13 cellular contexts compared by ENCODE assay signal in genomic region chr12:104182144-104182543, GRCh38. TPM values are rescaled to one million over a fixed set of nuclear protein-coding genes. Genes with fewer than 3 reads are reported as not detected.
DNase-seq lines count a peak whose midpoint lies in the region; ATAC-seq, FAIRE-seq and TF ChIP-seq lines count a peak whose summit lies in the region.
"Had no signal": no experiment of that assay in that cellular context is flagged by ENCODE, and none has a peak within 500 bp of the region (broad histone marks: within the 10 kb centered on the region; RNA-seq: fewer than 3 reads in every experiment).

No MANE protein-coding gene starts in this region.

- H3K27ac ChIP-seq in liver (ENCODE audit: low read depth in 1 of 2, low read length in 2 of 2) (no peak overlapping the region), HepG2 (ENCODE audit: extremely low read length, insufficient read depth, low read length) (no peak overlapping the region)
- H3K27ac ChIP-seq: neutrophil had no signal

- in situ Hi-C loops in HepG2 (cut with HindIII; ENCODE audit: extremely low pct_ligation_motif_present, low pct_unique_long_range_greater_than_20kb) = no loop called here

- no peak for TF ChIP-seq POLR2A in HepG2 (IDR thresholded peaks at IDR 0.05; ENCODE audit: insufficient read depth in 1 of 2, low read depth in 2 of 2, low read length in 2 of 2)

- intact Hi-C loops in HepG2 (cut with micrococcal nuclease; ENCODE audit: unreplicated experiment) = no loop called here

- no peaks in the 10 kb centered on the region for H4K20me1 ChIP-seq in HepG2 (ENCODE audit: insufficient read depth, low read length)

- H3K4me2 ChIP-seq in HepG2 (ENCODE audit: low read depth, low read length) = no peak overlapping the region

- no peak overlapping the region for H3K9ac ChIP-seq in liver (ENCODE audit: low read depth in 1 of 2, low read length in 2 of 2)
- H3K9ac ChIP-seq in HepG2 (ENCODE audit: insufficient read depth, low read depth, low read length) = no peak overlapping the region

- DNase-seq in HepG2 (ENCODE audit: low spot score) = no peak
- DNase-seq in fibroblast of pulmonary artery (ENCODE audit: low read depth) = peak; percentile 97
- DNase-seq in osteocyte (ENCODE audit: extremely low spot score, unreplicated experiment) = peak; percentile 44
- no peak for DNase-seq in NCI-H1105 (lab: John Stamatoyannopoulos, UW)
- DNase-seq in iPS-NIHi11 (ENCODE audit: low spot score) = no peak
- DNase-seq in HUDEP-2 (lab: John Stamatoyannopoulos, UW; ENCODE audit: unreplicated experiment in 76 of 76) = no peak
- DNase-seq: AML-193, hypothalamus, NCI-H345 had no signal

- H3K27me3 Mint-ChIP-seq in osteocyte (ENCODE audit: unreplicated experiment) = no peaks in the 10 kb centered on the region

- CTCF ChIA-PET in HepG2 (lab: Yijun Ruan, JAX; ENCODE audit: low intra/inter-chr PET ratio, low total read pairs) = no interaction called here

- H3K27me3 ChIP-seq in liver (ENCODE audit: control insufficient read depth in 4 of 4, insufficient read depth in 4 of 4, low read length in 3 of 4) = no peaks in the 10 kb centered on the region
- no peaks in the 10 kb centered on the region for H3K27me3 ChIP-seq in HepG2 (ENCODE audit: control insufficient read depth in 1 of 2, insufficient read depth in 2 of 2, low read length in 2 of 2)
- H3K27me3 ChIP-seq: neutrophil had no signal

- H3K9me3 Mint-ChIP-seq in osteocyte (ENCODE audit: unreplicated experiment) = no peaks in the 10 kb centered on the region
- H3K9me3 Mint-ChIP-seq: central memory CD8-positive, alpha-beta T cell had no signal

- H3K4me1 ChIP-seq in liver (ENCODE audit: control insufficient read depth in 4 of 4, insufficient read depth in 4 of 4, low read length in 3 of 4) (peaks cover 0 to 5% (median 4%) of the 10 kb centered on the region in 4 donors), HepG2 (ENCODE audit: insufficient read depth, low read length) (peaks cover 10% of the 10 kb centered on the region)

- TF ChIP-seq EP300 in HepG2 (IDR thresholded peaks at IDR 0.05; ENCODE audit: low read depth in 2 of 2, low read length in 2 of 2) (no peak), HepG2 (CRISPR knock-in tag; IDR thresholded peaks at IDR 0.05; ENCODE audit: borderline replicate concordance) (no peak)

- no peak for FAIRE-seq in HepG2 (lab: Jason Lieb, UNC)

- no peak for TF ChIP-seq RAD21 in liver (IDR thresholded peaks at IDR 0.05)
- TF ChIP-seq RAD21 in HepG2 (CRISPR knock-in tag; IDR thresholded peaks at IDR 0.05) = no peak

- H3K9me3 ChIP-seq in liver (ENCODE audit: control insufficient read depth in 4 of 4, low read length in 3 of 4) (peaks cover 0 to 18% (median 10%) of the 10 kb centered on the region in 4 donors), HepG2 (ENCODE audit: low read length) (no peaks in the 10 kb centered on the region)
- H3K9me3 ChIP-seq: neutrophil had no signal

- POLR2A ChIA-PET in HepG2 (lab: Yijun Ruan, JAX) = no interaction called here

- H3K27ac Mint-ChIP-seq in osteocyte (ENCODE audit: unreplicated experiment) = no peak overlapping the region

- WGBS in liver = 58% methylated on average over 4 of the region's 4 CpGs
- 32% methylated on average over 4 of the region's 4 CpGs for WGBS in HepG2 (ENCODE audit: low lambda C conversion rate)

- H3K36me3 ChIP-seq in liver (ENCODE audit: control insufficient read depth in 4 of 4, insufficient read depth in 3 of 4, low read depth in 1 of 4, low read length in 3 of 4) = no peaks in the 10 kb centered on the region
- no peaks in the 10 kb centered on the region for H3K36me3 ChIP-seq in HepG2 (replicated peaks in 1 of 2; ENCODE audit: control insufficient read depth in 1 of 2, insufficient read depth in 2 of 2, low read length in 2 of 2)
- H3K36me3 ChIP-seq: neutrophil had no signal

- H3K4me3 ChIP-seq in liver (ENCODE audit: low read depth in 1 of 3, low read length in 3 of 3) (no peak overlapping the region), HepG2 (replicated peaks in 1 of 3; ENCODE audit: insufficient read depth in 1 of 3, low read depth in 2 of 3, low read length in 3 of 3) (no peak overlapping the region), fibroblast of pulmonary artery (replicated peaks; ENCODE audit: low read depth, low read length) (no peak overlapping the region)

- H2AFZ ChIP-seq in HepG2 (ENCODE audit: low read length) = no peak overlapping the region

- H3K4me1 Mint-ChIP-seq in osteocyte (ENCODE audit: unreplicated experiment) = peaks cover 31% of the 10 kb centered on the region
- H3K4me1 Mint-ChIP-seq: central memory CD8-positive, alpha-beta T cell had no signal

- no peaks in the 10 kb centered on the region for H3K79me2 ChIP-seq in HepG2 (ENCODE audit: insufficient read depth, low read length)

- BruUV-seq in HepG2 (replicated peaks; lab: Mats Ljungman, UMichigan) = no TSS peak

- H3K4me3 Mint-ChIP-seq in osteocyte (ENCODE audit: unreplicated experiment) = no peak overlapping the region
- H3K4me3 Mint-ChIP-seq: central memory CD8-positive, alpha-beta T cell had no signal

- ATAC-seq in HepG2 (no peak), HG02610 (IDR thresholded peaks at IDR 0.05; ENCODE audit: unreplicated experiment) (no peak)

- no peaks in the 10 kb centered on the region for H3K36me3 Mint-ChIP-seq in osteocyte (ENCODE audit: unreplicated experiment)

- TF ChIP-seq CTCF in liver (IDR thresholded peaks at IDR 0.05; ENCODE audit: low read depth, low read length, missing input control) = no peak
- no peak for TF ChIP-seq CTCF in HepG2 (CRISPR knock-in tag; IDR thresholded peaks at IDR 0.05)
- no peak for TF ChIP-seq CTCF in fibroblast of pulmonary artery (IDR thresholded peaks at IDR 0.05; ENCODE audit: low read length, missing control alignments)
- no peak for TF ChIP-seq CTCF in osteocyte (IDR thresholded peaks at IDR 0.05)

TF ChIP-seq in liver, 16 proteins besides CTCF, POLR2A, EP300 and RAD21 (continues in another document):
- TF ChIP-seq ATF3 (IDR thresholded peaks at IDR 0.05) = no peak

RNA-seq across cellular contexts. Expression of gene TXNRD1, which starts 33.4 kb away (rescaled TPM):
- total RNA-seq in liver (10 to 100 TPM; 43.1 to 70.8 TPM), HepG2 (2016; rRNA removed; fragmentation: Illumina TruSeq; extraction: Trizol) (190 and 310 TPM in 2 replicates), osteocyte (88.6 and 100 TPM in 2 replicates)
- polyA plus RNA-seq in liver (10 to 100 TPM; 23.6 to 68.4 TPM), HepG2 (2011; rRNA removed) (54.0 and 56.7 TPM in 2 replicates)
- total RNA-seq in HepG2 (2016; cell fraction: cytosol; rRNA removed; fragmentation: Illumina TruSeq; extraction: Trizol; ENCODE audit: low read depth) = 19.9 and 20.1 TPM in 2 replicates
- total RNA-seq in HepG2 (2016; cell fraction: insoluble cytoplasmic fraction; rRNA removed; fragmentation: Illumina TruSeq; extraction: Trizol) = 196 and 299 TPM in 2 replicates
- 56.9 and 67.1 TPM in 2 replicates for total RNA-seq in HepG2 (2016; cell fraction: membrane; rRNA removed; fragmentation: Illumina TruSeq; extraction: Trizol)
- 136 and 137 TPM in 2 replicates for total RNA-seq in HepG2 (2016; cell fraction: nucleus; rRNA removed; fragmentation: Illumina TruSeq; extraction: Trizol)
- polyA plus RNA-seq in HepG2 (2011; cell fraction: cytosol; rRNA removed) = 49.7 and 55.5 TPM in 2 replicates
- polyA plus RNA-seq in HepG2 (2011; cell fraction: nucleus; rRNA removed) = 34.5 and 36.8 TPM in 2 replicates
- polyA plus RNA-seq in HepG2 (2012) = 71.7 and 123 TPM in 2 replicates
- polyA plus RNA-seq in HepG2 (2016; cell fraction: cytosol; fragmentation: Illumina TruSeq; extraction: Trizol; ENCODE audit: low read depth) = 5.1 and 5.7 TPM in 2 replicates
- polyA plus RNA-seq in HepG2 (2016; cell fraction: insoluble cytoplasmic fraction; fragmentation: Illumina TruSeq; extraction: Trizol; ENCODE audit: low read depth) = 169 and 189 TPM in 2 replicates
- 20.5 and 20.8 TPM in 2 replicates for polyA plus RNA-seq in HepG2 (2016; cell fraction: membrane; fragmentation: Illumina TruSeq; extraction: Trizol; ENCODE audit: low read depth)
- polyA plus RNA-seq in HepG2 (2016; cell fraction: nucleus; fragmentation: Illumina TruSeq; extraction: Trizol; ENCODE audit: insufficient read depth, low read depth) = 62.2 and 73.4 TPM in 2 replicates
- polyA minus RNA-seq in HepG2 (2011; rRNA and poly(A)+ RNA removed; ENCODE audit: low replicate concordance) = 180 and 1,112 TPM in 2 replicates
- polyA minus RNA-seq in HepG2 (2011; cell fraction: cytosol; rRNA and poly(A)+ RNA removed) = 31.5 and 40.6 TPM in 2 replicates
- polyA minus RNA-seq in HepG2 (2011; cell fraction: nucleus; rRNA and poly(A)+ RNA removed) = 141 and 142 TPM in 2 replicates

RNA-seq across cellular contexts. Expression of gene NFYB, which starts 44.1 kb away (rescaled TPM):
- total RNA-seq in liver (10 to 100 TPM; 12.5 to 14.6 TPM), HepG2 (2016; rRNA removed; fragmentation: Illumina TruSeq; extraction: Trizol) (36.6 and 48.7 TPM in 2 replicates), osteocyte (25.2 and 28.9 TPM in 2 replicates)
- polyA plus RNA-seq in liver (10 to 100 TPM in 1 of 2 donors, 1 to 10 TPM in 1; 7.6 to 10.4 TPM), HepG2 (2011; rRNA removed) (14.8 and 18.7 TPM in 2 replicates)
- 10.0 and 13.7 TPM in 2 replicates for total RNA-seq in HepG2 (2016; cell fraction: cytosol; rRNA removed; fragmentation: Illumina TruSeq; extraction: Trizol; ENCODE audit: low read depth)
- 34.1 and 41.3 TPM in 2 replicates for total RNA-seq in HepG2 (2016; cell fraction: insoluble cytoplasmic fraction; rRNA removed; fragmentation: Illumina TruSeq; extraction: Trizol)
- total RNA-seq in HepG2 (2016; cell fraction: membrane; rRNA removed; fragmentation: Illumina TruSeq; extraction: Trizol) = 21.8 and 31.3 TPM in 2 replicates
- total RNA-seq in HepG2 (2016; cell fraction: nucleus; rRNA removed; fragmentation: Illumina TruSeq; extraction: Trizol) = 20.5 and 30.8 TPM in 2 replicates
- polyA plus RNA-seq in HepG2 (2011; cell fraction: cytosol; rRNA removed) = 9.0 and 11.9 TPM in 2 replicates
- 6.8 and 7.0 TPM in 2 replicates for polyA plus RNA-seq in HepG2 (2011; cell fraction: nucleus; rRNA removed)
- polyA plus RNA-seq in HepG2 (2012) = 18.9 and 27.0 TPM in 2 replicates
- polyA plus RNA-seq in HepG2 (2016; cell fraction: cytosol; fragmentation: Illumina TruSeq; extraction: Trizol; ENCODE audit: low read depth) = 11.4 and 14.2 TPM in 2 replicates
- polyA plus RNA-seq in HepG2 (2016; cell fraction: insoluble cytoplasmic fraction; fragmentation: Illumina TruSeq; extraction: Trizol; ENCODE audit: low read depth) = 40.7 and 42.4 TPM in 2 replicates
- 19.1 and 20.4 TPM in 2 replicates for polyA plus RNA-seq in HepG2 (2016; cell fraction: membrane; fragmentation: Illumina TruSeq; extraction: Trizol; ENCODE audit: low read depth)
- polyA plus RNA-seq in HepG2 (2016; cell fraction: nucleus; fragmentation: Illumina TruSeq; extraction: Trizol; ENCODE audit: insufficient read depth, low read depth) = 41.5 and 42.3 TPM in 2 replicates
- polyA minus RNA-seq in HepG2 (2011; rRNA and poly(A)+ RNA removed; ENCODE audit: low replicate concordance) = 3.3 and 6.3 TPM in 2 replicates
- 7.6 and 8.4 TPM in 2 replicates for polyA minus RNA-seq in HepG2 (2011; cell fraction: cytosol; rRNA and poly(A)+ RNA removed)
- polyA minus RNA-seq in HepG2 (2011; cell fraction: nucleus; rRNA and poly(A)+ RNA removed) = 12.0 and 13.3 TPM in 2 replicates

Comparison
In these comparisons a context has a peak if more than half of its experiments do, and no peak if none do; other contexts are left out.
1. DNase-seq: peak in fibroblast of pulmonary artery (single experiment) and osteocyte (single experiment); none in HepG2 (single experiment), NCI-H1105 (single experiment), iPS-NIHi11 (single experiment) and HUDEP-2 (0 of 76).